ENCODE assay signal across 8 cellular contexts in the genomic region with DNA sequence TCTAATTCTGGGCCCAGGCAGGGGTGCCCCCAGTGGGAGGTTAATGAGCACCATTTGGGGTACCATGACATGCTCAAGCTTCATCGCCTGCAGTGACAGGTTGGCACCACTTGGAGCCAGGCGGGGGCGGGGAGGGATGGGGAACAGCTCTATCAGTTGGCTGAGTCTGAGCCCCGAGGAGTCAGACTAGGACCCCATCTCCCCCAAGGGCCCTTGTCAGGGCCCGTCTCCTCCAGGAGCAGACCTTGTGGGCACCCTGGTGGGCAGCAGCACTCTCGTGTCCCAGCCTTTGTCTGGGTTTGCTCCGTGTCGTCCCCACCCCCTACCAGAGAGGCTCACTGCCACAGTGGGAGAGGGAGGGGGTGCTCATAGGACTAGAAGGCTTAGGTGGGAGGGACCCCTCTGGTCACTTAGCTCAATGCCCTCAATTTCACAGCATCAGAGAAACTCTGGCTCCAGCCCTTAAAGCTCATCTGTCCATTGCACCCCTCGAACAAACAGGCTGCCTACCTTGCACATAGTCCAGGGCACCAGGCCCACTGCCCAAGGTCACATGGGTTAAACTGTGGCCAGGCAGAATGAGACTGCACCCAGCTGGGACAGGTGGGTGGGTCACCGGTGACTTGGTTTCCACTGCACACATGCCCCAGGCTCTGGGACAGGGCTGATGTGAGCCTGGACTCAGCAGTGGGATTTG. TPM values are rescaled to one million over a fixed set of nuclear protein-coding genes. Genes with fewer than 3 reads are reported as not detected.
DNase-seq lines count a peak whose midpoint lies in the region; ATAC-seq and TF ChIP-seq lines count a peak whose summit lies in the region.

No MANE protein-coding gene starts in this region.

- H3K27me3 ChIP-seq in Loucy (ENCODE audit: insufficient read depth, low read length, poor library complexity, severe bottlenecking), result no peaks in the 10 kb centered on the region
- no peaks in the 10 kb centered on the region for H3K27me3 ChIP-seq in naive thymus-derived CD4-positive, alpha-beta T cell (ENCODE audit: control insufficient read depth in 2 of 2, insufficient read depth in 2 of 2, low read length in 2 of 2)

- H3K4me3 Mint-ChIP-seq in central memory CD8-positive, alpha-beta T cell, result peak overlapping the region; percentile 89
- H3K4me3 Mint-ChIP-seq in naive thymus-derived CD4-positive, alpha-beta T cell, result peak overlapping the region; percentile 81 to 98 (median 90)

- H3K4me1 Mint-ChIP-seq in central memory CD8-positive, alpha-beta T cell, result peaks cover 68% of the 10 kb centered on the region
- H3K4me1 Mint-ChIP-seq in naive thymus-derived CD4-positive, alpha-beta T cell, result peaks cover 50 to 72% (median 65%) of the 10 kb centered on the region in 7 donors

- peaks cover 41% of the 10 kb centered on the region for H3K4me1 ChIP-seq in Loucy (ENCODE audit: insufficient read depth, low read length, poor library complexity, severe bottlenecking)
- H3K4me1 ChIP-seq in naive thymus-derived CD4-positive, alpha-beta T cell (ENCODE audit: control insufficient read depth in 2 of 2, insufficient read depth in 2 of 2, low read length in 2 of 2), result peaks cover 42 to 46% of the 10 kb centered on the region in 2 donors

- no peaks in the 10 kb centered on the region for H3K27me3 Mint-ChIP-seq in central memory CD8-positive, alpha-beta T cell
- H3K27me3 Mint-ChIP-seq in naive thymus-derived CD4-positive, alpha-beta T cell, result no peaks in the 10 kb centered on the region

- CTCF ChIA-PET in naive thymus-derived CD4-positive, alpha-beta T cell (lab: Charles Lee), result interaction anchor here (0.7 to 4.9 kb wide), 3 partner anchors 15 to 52 kb away, joined by 3 to 24 read pairs (median 4); no protein-coding TSS in a partner anchor

- TF ChIP-seq CTCF in AG09309 (IDR thresholded peaks at IDR 0.05; ENCODE audit: control insufficient read depth, insufficient read depth, low read depth, low read length, missing control alignments) (peak; percentile 10), Loucy (conservative IDR thresholded peaks at IDR 0.05; ENCODE audit: low read length) (peak; percentile 51)

- peak overlapping the region; percentile 90 for H3K27ac Mint-ChIP-seq in central memory CD8-positive, alpha-beta T cell (ENCODE audit: low read depth)
- peak overlapping the region; percentile 26 to 91 (median 86) for H3K27ac Mint-ChIP-seq in naive thymus-derived CD4-positive, alpha-beta T cell

- no peaks in the 10 kb centered on the region for H3K9me3 ChIP-seq in Loucy (ENCODE audit: insufficient read depth, low read depth, low read length)
- no peaks in the 10 kb centered on the region for H3K9me3 ChIP-seq in naive thymus-derived CD4-positive, alpha-beta T cell (ENCODE audit: control insufficient read depth in 2 of 3, low read length in 3 of 3)

- intact Hi-C loops in naive thymus-derived CD4-positive, alpha-beta T cell (cut with micrococcal nuclease), result loop anchor here in 1 of 2 donors (10.0 kb wide), 1 partner anchor 558 kb away; the partner anchor contains the start of gene ANKRD40

- no peak overlapping the region for H2AFZ ChIP-seq in Loucy (ENCODE audit: low read length)

- no peaks in the 10 kb centered on the region for H3K9me2 ChIP-seq in Loucy (replicated peaks; ENCODE audit: low read depth, low read length)

- H3K79me2 ChIP-seq in Loucy (ENCODE audit: insufficient read depth, low read length), result peaks cover 94% of the 10 kb centered on the region

- no peak for DNase-seq in AG09309 (ENCODE audit: low read depth)
- DNase-seq in central memory CD8-positive, alpha-beta T cell (ENCODE audit: low spot score in 2 of 2), result no peak
- peak in 1 of 9 donors; percentile 40 for DNase-seq in naive thymus-derived CD4-positive, alpha-beta T cell
- no peak for DNase-seq in hepatic stellate cell (ENCODE audit: low spot score)
- DNase-seq in NCI-H345 (lab: John Stamatoyannopoulos, UW), result no peak

- H3F3A ChIP-seq in Loucy (ENCODE audit: low read depth), result no peaks in the 10 kb centered on the region

- H4K20me1 ChIP-seq in Loucy (ENCODE audit: insufficient read depth, low read length, poor library complexity, severe bottlenecking), result peaks cover 73% of the 10 kb centered on the region

- H3K27ac ChIP-seq in naive thymus-derived CD4-positive, alpha-beta T cell (ENCODE audit: low read depth, low read length), result peak overlapping the region; percentile 74

- no peaks in the 10 kb centered on the region for H3K9me3 Mint-ChIP-seq in central memory CD8-positive, alpha-beta T cell
- H3K9me3 Mint-ChIP-seq in naive thymus-derived CD4-positive, alpha-beta T cell, result no peaks in the 10 kb centered on the region

- peak overlapping the region; percentile 60 for H3K4me3 ChIP-seq in AG09309 (ENCODE audit: control insufficient read depth, low read depth, low read length)
- H3K4me3 ChIP-seq in Loucy (ENCODE audit: low read length, poor library complexity, severe bottlenecking), result peak overlapping the region; percentile 82
- peak overlapping the region; percentile 94 for H3K4me3 ChIP-seq in naive thymus-derived CD4-positive, alpha-beta T cell (ENCODE audit: low read length)

- H3K36me3 ChIP-seq in Loucy (ENCODE audit: insufficient read depth, low read length), result peaks cover 36% of the 10 kb centered on the region; the same call in 1 of the 2 replicates
- peaks cover 0 to 48% (median 6%) of the 10 kb centered on the region in 3 experiments for H3K36me3 ChIP-seq in naive thymus-derived CD4-positive, alpha-beta T cell (ENCODE audit: control insufficient read depth in 2 of 3, insufficient read depth in 3 of 3, low read length in 3 of 3)

- POLR2A ChIA-PET in naive thymus-derived CD4-positive, alpha-beta T cell (lab: Charles Lee), result interaction anchor here (0.6 to 1.7 kb wide), 3 partner anchors 10 to 719 kb away, joined by 3 to 9 read pairs (median 3); no protein-coding TSS in a partner anchor

- peak overlapping the region; percentile 99 for H3K9ac ChIP-seq in Loucy (ENCODE audit: low read depth, low read length, poor library complexity, severe bottlenecking)

- no peak for ATAC-seq in central memory CD8-positive, alpha-beta T cell (replicated peaks; ENCODE audit: extremely low read depth, poor library complexity, severe bottlenecking)
- no peak for ATAC-seq in naive thymus-derived CD4-positive, alpha-beta T cell
- ATAC-seq in HG03108 (IDR thresholded peaks at IDR 0.05; ENCODE audit: unreplicated experiment) (no peak), HG03159 (IDR thresholded peaks at IDR 0.05; ENCODE audit: unreplicated experiment) (no peak)

- peak overlapping the region; percentile 87 for H3K4me2 ChIP-seq in Loucy (ENCODE audit: low read depth, low read length, poor library complexity, severe bottlenecking)

- H3K36me3 Mint-ChIP-seq in central memory CD8-positive, alpha-beta T cell (ENCODE audit: insufficient read depth), result peaks cover 33% of the 10 kb centered on the region
- peaks cover 5 to 56% (median 15%) of the 10 kb centered on the region in 5 donors for H3K36me3 Mint-ChIP-seq in naive thymus-derived CD4-positive, alpha-beta T cell

RNA-seq across cellular contexts. Expression of gene PPP1R9B, which starts 4.1 kb away (rescaled TPM):
- 100 to 1,000 TPM in 2 of 5 experiments, 10 to 100 TPM in 3; 63.1 to 142 (median 69.1) TPM for total RNA-seq in naive thymus-derived CD4-positive, alpha-beta T cell
- polyA plus RNA-seq in naive thymus-derived CD4-positive, alpha-beta T cell, result under 1 TPM; 0.63 to 0.72 TPM

RNA-seq across cellular contexts. Expression of gene SAMD14, which starts 16.4 kb away (rescaled TPM):
- under 1 TPM in 2 of 5 experiments, not detected in 3; 0.70 to 0.78 TPM for total RNA-seq in naive thymus-derived CD4-positive, alpha-beta T cell
- polyA plus RNA-seq in naive thymus-derived CD4-positive, alpha-beta T cell, result not detected

RNA-seq across cellular contexts. Expression of gene SGCA, which starts 19.4 kb away (rescaled TPM):
- under 1 TPM in 1 of 5 experiments, not detected in 4; 0.69 TPM for total RNA-seq in naive thymus-derived CD4-positive, alpha-beta T cell
- polyA plus RNA-seq in naive thymus-derived CD4-positive, alpha-beta T cell, result not detected

RNA-seq across cellular contexts. Expression of gene PDK2, which starts 51.2 kb away (rescaled TPM):
- total RNA-seq in naive thymus-derived CD4-positive, alpha-beta T cell, result 10 to 100 TPM; 16.7 to 48.3 (median 22.5) TPM
- 10 to 100 TPM; 37.2 to 50.4 TPM for polyA plus RNA-seq in naive thymus-derived CD4-positive, alpha-beta T cell

RNA-seq across cellular contexts. Expression of gene COL1A1, which starts 55.1 kb away (rescaled TPM):
- 10 to 100 TPM in 1 of 5 experiments, 1 to 10 TPM in 3, under 1 TPM in 1; 0.36 to 12.6 (median 1.2) TPM for total RNA-seq in naive thymus-derived CD4-positive, alpha-beta T cell
- polyA plus RNA-seq in naive thymus-derived CD4-positive, alpha-beta T cell, result not detected
